Comparison of ENCODE assay signal across 8 cellular contexts in genomic region chr10:11684717-11685645, GRCh38. TPM values are rescaled to one million over a fixed set of nuclear protein-coding genes. Genes with fewer than 3 reads are reported as not detected.
DNase-seq lines count a peak whose midpoint lies in the region; ATAC-seq and TF ChIP-seq lines count a peak whose summit lies in the region.

No MANE protein-coding gene starts in this region.

- H3K27me3 ChIP-seq in AG04450 (ENCODE audit: control insufficient read depth, insufficient read depth, low read length) (peaks cover 6% of the 10 kb centered on the region), spleen (replicated peaks in 1 of 7) (no peaks in the 10 kb centered on the region)

- peak overlapping the region; percentile 99 to 100 for H3K27ac Mint-ChIP-seq in T-cell

- CTCF ChIA-PET in AG04450 (lab: Charles Lee) (interaction anchor here (1.1 to 2.1 kb wide), 3 partner anchors 40 to 208 kb away, joined by 3 to 7 read pairs (median 7); no protein-coding TSS in a partner anchor), T-cell (lab: Charles Lee) (interaction anchor here (0.7 to 1.4 kb wide), 3 partner anchors 40 to 820 kb away, joined by 3 to 7 read pairs (median 3); no protein-coding TSS in a partner anchor)

- ATAC-seq in GM19025 (IDR thresholded peaks at IDR 0.05; ENCODE audit: low read depth, unreplicated experiment), result peak; percentile 68
- peak; percentile 77 for ATAC-seq in HG03175 (IDR thresholded peaks at IDR 0.05; ENCODE audit: unreplicated experiment)
- peak; percentile 85 to 93 (median 90) for ATAC-seq in T-cell (replicated peaks in 1 of 4)

- WGBS in spleen, 5 donors, result 15 to 27% (median 25%) methylated on average over 25 to 26 of the region's 26 CpGs

- peaks cover 58 to 70% (median 68%) of the 10 kb centered on the region in 3 donors for H3K4me1 Mint-ChIP-seq in T-cell

- no peaks in the 10 kb centered on the region for H3K36me3 Mint-ChIP-seq in T-cell

- peaks cover 27 to 92% (median 72%) of the 10 kb centered on the region in 6 donors for H3K4me1 ChIP-seq in spleen

- DNase-seq in AG04450 (ENCODE audit: low read depth, low spot score) (peak; percentile 41), T-cell (peak; percentile 51 to 82 (median 65)), amygdala (lab: John Stamatoyannopoulos, UW) (peak in 46 of 56 donors; percentile 8 to 69 (median 42)), iPS DF 19.7 (ENCODE audit: low read depth, low spot score) (peak; percentile 42), spleen (peak; percentile 94), NCI-H524 treated with DMSO at 0.1 percent for 48 hours (lab: John Stamatoyannopoulos, UW) (no peak)

- no peaks in the 10 kb centered on the region for H3K27me3 Mint-ChIP-seq in T-cell

- POLR2A ChIA-PET in AG04450 (lab: Yijun Ruan, JAX), result no interaction called here
- POLR2A ChIA-PET in T-cell (lab: Charles Lee), result interaction anchor here in 1 of 2 donors (0.5 to 1.5 kb wide), 3 partner anchors 26 to 166 kb away, joined by 3 to 4 read pairs (median 4); no protein-coding TSS in a partner anchor

- H3K9me3 ChIP-seq in AG04450 (ENCODE audit: control insufficient read depth, insufficient read depth, low read length), result no peaks in the 10 kb centered on the region
- no peaks in the 10 kb centered on the region for H3K9me3 ChIP-seq in spleen

- H3K9me3 Mint-ChIP-seq in T-cell, result no peaks in the 10 kb centered on the region

- peak overlapping the region; percentile 76 for H3K27ac ChIP-seq in AG04450 (ENCODE audit: low read depth, low read length)
- peak overlapping the region; percentile 73 to 94 (median 86) for H3K27ac ChIP-seq in spleen

- no peaks in the 10 kb centered on the region for H3K36me3 ChIP-seq in spleen

- H3K4me3 ChIP-seq in AG04450 (ENCODE audit: low read depth, low read length) (peak overlapping the region; percentile 50), spleen (peak overlapping the region in 7 of 8 donors; percentile 7 to 62 (median 21))

- TF ChIP-seq POLR2A in spleen (IDR thresholded peaks at IDR 0.05), result no peak

- H3K4me3 Mint-ChIP-seq in T-cell, result peak overlapping the region; percentile 80 to 89 (median 84)

- intact Hi-C loops in spleen (cut with DNase I; ENCODE audit: low total_unique reads), result no loop called here

- no peak for TF ChIP-seq CTCF in AG04450 (IDR thresholded peaks at IDR 0.05; ENCODE audit: low read depth, low read length)
- peak in 2 of 11 experiments; percentile 14 to 15 for TF ChIP-seq CTCF in spleen (IDR thresholded peaks at IDR 0.05 in 8 of 11, conservative IDR thresholded peaks at IDR 0.05 in 3 of 11)

RNA-seq across cellular contexts. Expression of gene ECHDC3, which starts 57.2 kb away (rescaled TPM):
- 1.3 and 1.5 TPM in 2 replicates for polyA plus RNA-seq in AG04450 (2011; rRNA removed)
- polyA minus RNA-seq in AG04450 (2011; rRNA and poly(A)+ RNA removed), result 1.4 TPM in 2 replicates
- 1 to 10 TPM in 4 of 5 donors, under 1 TPM in 1; 0.62 to 2.7 (median 1.5) TPM for total RNA-seq in T-cell
- 10 to 100 TPM; 10.5 to 49.7 (median 21.4) TPM for total RNA-seq in spleen
- polyA plus RNA-seq in spleen, result 10 to 100 TPM in 2 of 3 donors, 1 to 10 TPM in 1; 5.6 to 14.8 (median 12.5) TPM
